In the genomic region with DNA sequence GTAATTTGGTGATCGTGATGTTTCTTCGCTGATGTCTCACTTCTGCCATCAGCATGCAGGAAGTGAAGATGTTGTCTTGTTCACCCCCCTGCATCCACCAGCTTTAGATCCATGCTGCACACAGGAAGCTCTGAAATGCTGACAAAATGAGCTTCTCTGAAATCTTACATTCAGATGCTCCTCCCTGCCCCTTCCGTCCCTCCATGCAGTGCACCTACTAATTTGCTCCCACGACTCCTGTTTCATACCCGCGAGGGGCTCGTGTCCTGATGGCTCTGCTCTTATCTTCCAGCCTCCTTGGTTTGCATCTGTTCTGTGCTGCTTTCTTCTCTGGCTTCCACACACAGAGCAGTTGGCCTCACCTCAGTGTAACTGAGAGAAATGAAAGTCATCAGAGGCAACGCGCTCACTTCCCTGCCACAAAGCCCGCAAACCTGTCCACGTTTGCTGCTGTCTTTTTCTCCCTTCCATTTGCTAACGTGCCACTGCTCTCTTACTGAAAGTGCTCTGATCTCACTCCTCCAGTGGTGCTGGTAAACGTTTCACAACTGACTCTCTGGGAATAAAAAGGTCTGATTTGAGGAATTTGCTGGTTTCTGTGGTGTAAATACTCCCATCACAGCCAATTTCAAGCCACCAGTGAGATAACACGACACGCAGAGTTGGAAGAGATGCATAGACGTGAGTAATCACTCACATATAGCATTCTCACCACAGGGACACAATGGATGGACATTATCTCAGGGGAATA, we compare ENCODE assay signal across 8 cellular contexts. TPM values are rescaled to one million over a fixed set of nuclear protein-coding genes. Genes with fewer than 3 reads are reported as not detected.
DNase-seq lines count a peak whose midpoint lies in the region; ATAC-seq and TF ChIP-seq lines count a peak whose summit lies in the region.

No MANE protein-coding gene starts in this region.

- H3K23ac ChIP-seq in trophoblast cell (ENCODE audit: low read length) = no peak overlapping the region

- no peak overlapping the region for H4K8ac ChIP-seq in trophoblast cell (ENCODE audit: low read depth, low read length)

- in situ Hi-C loops in astrocyte of the spinal cord (cut with HindIII; ENCODE audit: low sequenced_read_pairs) = no loop called here

- H3K4ac ChIP-seq in trophoblast cell (ENCODE audit: low read depth, low read length) = no peak overlapping the region

- no peak overlapping the region for H2AK5ac ChIP-seq in trophoblast cell (ENCODE audit: low read length)

- no peak overlapping the region for H2BK5ac ChIP-seq in trophoblast cell (ENCODE audit: low read depth, low read length, poor library complexity)

- peaks cover 2% of the 10 kb centered on the region for H3K79me1 ChIP-seq in trophoblast cell (ENCODE audit: low read length)

- H3K9me3 ChIP-seq in SU-DHL-6 (ENCODE audit: insufficient read depth, low read length) (no peaks in the 10 kb centered on the region), trophoblast cell (ENCODE audit: insufficient read depth, low read depth, low read length) (peaks cover 2% of the 10 kb centered on the region)

- peaks cover 19% of the 10 kb centered on the region for H3K27me3 Mint-ChIP-seq in progenitor cell of endocrine pancreas

- DNase-seq in astrocyte of the spinal cord (ENCODE audit: low read depth, low spot score) = peak; percentile 51
- DNase-seq in trophoblast cell = peak; percentile 47 to 52
- no peak for DNase-seq in progenitor cell of endocrine pancreas (ENCODE audit: low spot score, unreplicated experiment)
- DNase-seq in UCSD-AML1 (lab: John Stamatoyannopoulos, UW; ENCODE audit: unreplicated experiment) = no peak
- no peak for DNase-seq in NK-92 treated with Interleukin-12 subunit alpha and Interleukin-12 subunit beta, amount 100 ng/mL, for 24 hours (lab: John Stamatoyannopoulos, UW)

- H2BK12ac ChIP-seq in trophoblast cell (ENCODE audit: low read length) = no peak overlapping the region

- H3K18ac ChIP-seq in trophoblast cell (ENCODE audit: low read length) = no peak overlapping the region

- no peaks in the 10 kb centered on the region for H3K36me3 ChIP-seq in SU-DHL-6 (ENCODE audit: low read length)
- H3K36me3 ChIP-seq in trophoblast cell (ENCODE audit: control insufficient read depth in 1 of 2, insufficient read depth in 2 of 2, low read length in 2 of 2) = no peaks in the 10 kb centered on the region

- H4K91ac ChIP-seq in trophoblast cell (ENCODE audit: low read depth, low read length) = no peak overlapping the region

- H3K14ac ChIP-seq in trophoblast cell (ENCODE audit: low read length) = no peak overlapping the region

- no peak overlapping the region for H2AFZ ChIP-seq in SU-DHL-6 (ENCODE audit: low read depth, low read length, severe bottlenecking)
- no peak overlapping the region for H2AFZ ChIP-seq in trophoblast cell (ENCODE audit: insufficient read depth, low read length, poor library complexity)

- no peak overlapping the region for H2BK120ac ChIP-seq in trophoblast cell (ENCODE audit: insufficient read depth, low read length, poor library complexity)

- ATAC-seq in GM18511 (IDR thresholded peaks at IDR 0.05; ENCODE audit: unreplicated experiment) = peak; percentile 71
- ATAC-seq in HG02938 (IDR thresholded peaks at IDR 0.05; ENCODE audit: unreplicated experiment) = no peak

- no peaks in the 10 kb centered on the region for H3K36me3 Mint-ChIP-seq in progenitor cell of endocrine pancreas (ENCODE audit: insufficient read depth)

- no CpG with 5 or more reads among the region's 16 CpGs for whole genome bisulfite sequencing in trophoblast cell (ENCODE audit: extremely low coverage, insufficient coverage, insufficient read length)

- peaks cover 3% of the 10 kb centered on the region for H3K4me1 Mint-ChIP-seq in progenitor cell of endocrine pancreas (ENCODE audit: low read depth)

- H3F3A ChIP-seq in SU-DHL-6 (ENCODE audit: insufficient read depth) = no peaks in the 10 kb centered on the region

- no peaks in the 10 kb centered on the region for H3K9me3 Mint-ChIP-seq in progenitor cell of endocrine pancreas (ENCODE audit: low read depth)

- H3K4me2 ChIP-seq in SU-DHL-6 (ENCODE audit: low read depth, low read length, poor library complexity, severe bottlenecking) (peak overlapping the region; percentile 8), trophoblast cell (ENCODE audit: low read length) (no peak overlapping the region)

- H3K4me1 ChIP-seq in trophoblast cell (ENCODE audit: control insufficient read depth in 1 of 2, insufficient read depth in 2 of 2, low read length in 2 of 2) = peaks cover 3 to 9% of the 10 kb centered on the region in 2 experiments

- no peak overlapping the region for H3K27ac Mint-ChIP-seq in progenitor cell of endocrine pancreas

- no peaks in the 10 kb centered on the region for H3K9me2 ChIP-seq in SU-DHL-6 (replicated peaks; ENCODE audit: insufficient read depth, low read length)

- H3K27ac ChIP-seq in SU-DHL-6 (ENCODE audit: low read depth, low read length) (no peak overlapping the region), trophoblast cell (ENCODE audit: low read depth, low read length) (no peak overlapping the region)

- no peaks in the 10 kb centered on the region for H3K79me2 ChIP-seq in SU-DHL-6 (ENCODE audit: insufficient read depth, low read length)
- H3K79me2 ChIP-seq in trophoblast cell (ENCODE audit: control insufficient read depth, insufficient read depth, low read length, poor library complexity) = no peaks in the 10 kb centered on the region

- no peaks in the 10 kb centered on the region for H4K20me1 ChIP-seq in SU-DHL-6 (ENCODE audit: low read depth, low read length)

- H3K4me3 Mint-ChIP-seq in progenitor cell of endocrine pancreas (ENCODE audit: low read depth) = no peak overlapping the region

- no peak overlapping the region for H3K9ac ChIP-seq in SU-DHL-6 (ENCODE audit: low read length)
- no peak overlapping the region for H3K9ac ChIP-seq in trophoblast cell (ENCODE audit: low read length)

- no peak overlapping the region for H4K12ac ChIP-seq in trophoblast cell (ENCODE audit: low read depth, low read length)

- TF ChIP-seq CTCF in SU-DHL-6 (IDR thresholded peaks at IDR 0.05; ENCODE audit: insufficient read depth, low read length, poor library complexity, severe bottlenecking) (no peak), astrocyte of the spinal cord (IDR thresholded peaks at IDR 0.05; ENCODE audit: low read depth, low read length) (no peak), progenitor cell of endocrine pancreas (IDR thresholded peaks at IDR 0.05; ENCODE audit: unreplicated experiment) (no peak)

- no peak overlapping the region for H3K4me3 ChIP-seq in SU-DHL-6 (ENCODE audit: insufficient read depth, low read length, poor library complexity, severe bottlenecking)
- no peak overlapping the region for H3K4me3 ChIP-seq in astrocyte of the spinal cord (ENCODE audit: low read depth, low read length)
- H3K4me3 ChIP-seq in trophoblast cell (ENCODE audit: low read depth, low read length) = no peak overlapping the region

- H3K27me3 ChIP-seq in SU-DHL-6 (ENCODE audit: low read length) = no peaks in the 10 kb centered on the region
- no peaks in the 10 kb centered on the region for H3K27me3 ChIP-seq in trophoblast cell (ENCODE audit: insufficient read depth, low read length)

RNA-seq across cellular contexts. Expression of a gene that starts 41.0 kb away (rescaled TPM):
- polyA plus RNA-seq in trophoblast cell (2013) = 46.8 and 48.8 TPM in 2 replicates
- total RNA-seq in progenitor cell of endocrine pancreas = 33.5 and 37.6 TPM in 2 replicates

Comparison
In these comparisons a context has a peak if more than half of its experiments do, and no peak if none do; other contexts are left out.
1. DNase-seq: peak in astrocyte of the spinal cord (single experiment) and trophoblast cell (2 of 2); none in progenitor cell of endocrine pancreas (single experiment), UCSD-AML1 (single experiment) and NK-92 treated with Interleukin-12 subunit alpha and Interleukin-12 subunit beta, amount 100 ng/mL, for 24 hours (single experiment).